Comparison of ENCODE assay signal across 1 cellular context in genomic region chr6:34696739-34697543, GRCh38.
A peak's percentile ranks its signal among the peaks of the same experiment; 100 is the strongest.
TF ChIP-seq lines count a peak whose summit lies in the region.

Gene ILRUN (minus strand): TSS chr6:34696767. CDS start chr6:34696603, 164 bp downstream.

TF ChIP-seq in WTC11, 78 proteins besides CTCF, POLR2A, EP300 and RAD21 (continued from another document):
- TF ChIP-seq, protein P1, sequence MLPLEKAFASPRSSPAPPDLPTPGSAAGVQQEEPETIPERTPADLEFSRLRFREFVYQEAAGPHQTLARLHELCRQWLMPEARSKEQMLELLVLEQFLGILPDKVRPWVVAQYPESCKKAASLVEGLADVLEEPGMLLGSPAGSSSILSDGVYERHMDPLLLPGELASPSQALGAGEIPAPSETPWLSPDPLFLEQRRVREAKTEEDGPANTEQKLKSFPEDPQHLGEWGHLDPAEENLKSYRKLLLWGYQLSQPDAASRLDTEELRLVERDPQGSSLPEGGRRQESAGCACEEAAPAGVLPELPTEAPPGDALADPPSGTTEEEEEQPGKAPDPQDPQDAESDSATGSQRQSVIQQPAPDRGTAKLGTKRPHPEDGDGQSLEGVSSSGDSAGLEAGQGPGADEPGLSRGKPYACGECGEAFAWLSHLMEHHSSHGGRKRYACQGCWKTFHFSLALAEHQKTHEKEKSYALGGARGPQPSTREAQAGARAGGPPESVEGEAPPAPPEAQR (CRISPR knock-in tag; IDR thresholded peaks at IDR 0.05): no peak
- TF ChIP-seq USF1 (CRISPR knock-in tag; IDR thresholded peaks at IDR 0.05) (peak; percentile 79), SP1 (CRISPR knock-in tag; conservative IDR thresholded peaks at IDR 0.05) (peak; percentile 86), TEAD1 (CRISPR knock-in tag; IDR thresholded peaks at IDR 0.05) (0 out of 2 replicates have a peak, but pooled peaks have one; percentile 28), ZNF232 (CRISPR knock-in tag; IDR thresholded peaks at IDR 0.05) (peak; percentile 33; the same call in 1 of the 2 replicates), MYBL2 (CRISPR knock-in tag; IDR thresholded peaks at IDR 0.05) (peak; percentile 46; the same call in 1 of the 2 replicates)
